21 cellular contexts compared by ENCODE assay signal in the genomic region with DNA sequence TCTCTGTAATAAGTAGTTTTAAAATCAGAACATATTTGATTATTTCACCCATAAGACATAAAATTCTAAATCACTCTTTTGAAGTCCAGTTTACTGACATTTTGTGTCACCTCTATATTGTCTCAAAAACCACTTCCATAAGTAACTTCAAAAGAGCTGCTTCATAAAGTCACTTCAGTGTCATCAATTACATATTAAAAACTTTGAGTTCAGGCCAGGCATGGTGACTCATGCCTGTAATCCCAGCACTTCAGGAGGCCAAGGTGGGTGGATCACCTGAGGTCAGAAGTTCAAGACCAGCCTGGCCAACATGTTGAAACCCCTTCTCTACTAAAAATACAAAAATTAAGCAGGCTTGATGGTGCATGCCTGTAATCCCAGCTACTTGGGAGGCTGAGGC. TPM values are rescaled to one million over a fixed set of nuclear protein-coding genes. Genes with fewer than 3 reads are reported as not detected.
"Had no signal": no experiment of that assay in that cellular context is flagged by ENCODE, and none has a peak within 500 bp of the region (broad histone marks: within the 10 kb centered on the region; RNA-seq: fewer than 3 reads in every experiment).

No MANE protein-coding gene starts in this region.

RNA-seq across cellular contexts. Expression of gene TACR3, which starts 53.0 kb away (rescaled TPM):
- total RNA-seq: naive thymus-derived CD8-positive, alpha-beta T cell; natural killer cell; natural killer cell treated with Interleukin-12 subunit alpha and Interleukin-12 subunit beta and Interleukin-15 and Interleukin-18, amount 100 ng/mL, for 72 hours; omental fat pad; osteoblast; osteocyte; ovary; pancreas; posterior vena cava; prostate gland; pulmonary artery endothelial cell; renal cortical epithelial cell; right atrium auricular region; right cardiac atrium; right lobe of liver; sciatic nerve; sigmoid colon; spleen had no signal
- polyA plus RNA-seq: naive thymus-derived CD8-positive, alpha-beta T cell; neural cell; right cardiac atrium; sigmoid colon; small intestine; smooth muscle cell; spleen had no signal
